ENCODE assay signal across 8 cellular contexts in genomic region chr1:177209357-177209756, GRCh38. TPM values are rescaled to one million over a fixed set of nuclear protein-coding genes. Genes with fewer than 3 reads are reported as not detected.
DNase-seq lines count a peak whose midpoint lies in the region; ATAC-seq and TF ChIP-seq lines count a peak whose summit lies in the region.
"Had no signal": no experiment of that assay in that cellular context is flagged by ENCODE, and none has a peak within 500 bp of the region (broad histone marks: within the 10 kb centered on the region; RNA-seq: fewer than 3 reads in every experiment).

No MANE protein-coding gene starts in this region.

- H3K4me3 ChIP-seq in WERI-Rb-1 (ENCODE audit: low read depth, low read length) (no peak overlapping the region), thoracic aorta (no peak overlapping the region)
- H3K4me3 ChIP-seq in effector memory CD4-positive, alpha-beta T cell (ENCODE audit: insufficient read depth, low read depth, low read length, poor library complexity, severe bottlenecking) = no peak overlapping the region

- TF ChIP-seq CTCF in WERI-Rb-1 (IDR thresholded peaks at IDR 0.05; ENCODE audit: low read depth, low read length) (no peak), thoracic aorta (IDR thresholded peaks at IDR 0.05) (no peak)

- no peak overlapping the region for H3K27ac ChIP-seq in WERI-Rb-1
- H3K27ac ChIP-seq in thoracic aorta = no peak overlapping the region
- no peak overlapping the region for H3K27ac ChIP-seq in effector memory CD4-positive, alpha-beta T cell (ENCODE audit: insufficient read depth, low read length, poor library complexity, severe bottlenecking)
- H3K27ac ChIP-seq: KMS-11 had no signal

- H3K27me3 ChIP-seq in WERI-Rb-1 (ENCODE audit: insufficient read depth, low read depth, severe bottlenecking) (no peaks in the 10 kb centered on the region), thoracic aorta (replicated peaks; ENCODE audit: insufficient read depth) (no peaks in the 10 kb centered on the region)
- no peaks in the 10 kb centered on the region for H3K27me3 ChIP-seq in effector memory CD4-positive, alpha-beta T cell (replicated peaks; ENCODE audit: control insufficient read depth, insufficient read depth, low read length, poor library complexity, severe bottlenecking)

- H3K9me3 ChIP-seq in WERI-Rb-1 (ENCODE audit: severe bottlenecking) = no peaks in the 10 kb centered on the region
- H3K9me3 ChIP-seq in thoracic aorta = no peaks in the 10 kb centered on the region
- H3K9me3 ChIP-seq in effector memory CD4-positive, alpha-beta T cell (ENCODE audit: control insufficient read depth, low read length) = no peaks in the 10 kb centered on the region

- H3K36me3 ChIP-seq in WERI-Rb-1 (no peaks in the 10 kb centered on the region), thoracic aorta (no peaks in the 10 kb centered on the region)
- no peaks in the 10 kb centered on the region for H3K36me3 ChIP-seq in effector memory CD4-positive, alpha-beta T cell (ENCODE audit: control insufficient read depth, insufficient read depth, low read length)

- H3K4me1 ChIP-seq in thoracic aorta (ENCODE audit: control insufficient read depth in 1 of 2, low read depth in 2 of 2) = peaks cover 0 to 9% of the 10 kb centered on the region in 2 donors
- no peaks in the 10 kb centered on the region for H3K4me1 ChIP-seq in effector memory CD4-positive, alpha-beta T cell (ENCODE audit: control insufficient read depth, insufficient read depth, low read length, poor library complexity, severe bottlenecking)

- ATAC-seq in thoracic aorta (ENCODE audit: insufficient number of reproducible peaks, low FRiP score, low read depth) (no peak), HG02870 (IDR thresholded peaks at IDR 0.05; ENCODE audit: unreplicated experiment) (no peak), GM21360 (IDR thresholded peaks at IDR 0.05; ENCODE audit: unreplicated experiment) (no peak)

- DNase-seq in M059J (ENCODE audit: low read depth) (peak; percentile 98), WERI-Rb-1 (peak; percentile 53), hepatic stellate cell (ENCODE audit: low spot score) (peak; percentile 49), thoracic aorta (ENCODE audit: low spot score) (peak; percentile 39)
- DNase-seq in effector memory CD4-positive, alpha-beta T cell = no peak

RNA-seq across cellular contexts. Expression of gene BRINP2, which starts 38.6 kb away (rescaled TPM):
- total RNA-seq in M059J (2014; rRNA removed; shearing (Covaris generic)) = 0.17 TPM in 1 of 2 replicates, not detected in the other
- not detected for total RNA-seq in thoracic aorta

RNA-seq across cellular contexts. Expression of gene ASTN1, which starts 44.8 kb away (rescaled TPM):
- 0.02 TPM in 1 of 2 replicates, not detected in the other for total RNA-seq in M059J (2014; rRNA removed; shearing (Covaris generic))
- under 1 TPM; 0.41 to 0.42 TPM for total RNA-seq in thoracic aorta

Comparison
In these comparisons a context has a peak if more than half of its experiments do, and no peak if none do; other contexts are left out.
1. DNase-seq: peak in M059J (single experiment), WERI-Rb-1 (single experiment), hepatic stellate cell (single experiment) and thoracic aorta (single experiment); none in effector memory CD4-positive, alpha-beta T cell (0 of 3).